In the genomic region with DNA sequence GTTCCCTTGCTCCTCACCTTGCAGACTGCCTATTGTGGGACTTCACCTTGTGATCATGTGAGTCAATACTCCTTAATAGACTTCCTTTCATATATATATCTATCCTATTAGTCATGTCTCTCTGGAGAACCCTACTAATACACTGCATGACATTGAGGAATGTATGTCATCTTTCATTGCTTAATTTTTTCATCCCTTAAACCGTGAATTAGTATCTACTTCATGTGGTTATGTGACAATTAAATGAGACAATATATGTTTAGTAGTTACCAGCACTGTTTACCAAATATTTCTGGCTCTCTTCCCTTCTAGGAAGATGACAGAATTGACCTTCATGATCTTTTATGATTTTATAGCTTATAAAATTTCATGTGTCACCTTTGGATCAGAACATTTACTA, we compare ENCODE assay signal across 5 cellular contexts.
"Had no signal": no experiment of that assay in that cellular context is flagged by ENCODE, and none has a peak within 500 bp of the region (broad histone marks: within the 10 kb centered on the region; RNA-seq: fewer than 3 reads in every experiment).

No MANE protein-coding gene starts in this region.

- H3K4me3 ChIP-seq: K562 had no signal

- H3K27ac ChIP-seq: HL-60 had no signal

- ATAC-seq: HepG2, K562 had no signal

- DNase-seq: IMR-90, KBM-7 had no signal
